21 cellular contexts compared by ENCODE assay signal in genomic region chr2:51068237-51068636, GRCh38. TPM values are rescaled to one million over a fixed set of nuclear protein-coding genes. Genes with fewer than 3 reads are reported as not detected.
"Had no signal": no experiment of that assay in that cellular context is flagged by ENCODE, and none has a peak within 500 bp of the region (broad histone marks: within the 10 kb centered on the region; RNA-seq: fewer than 3 reads in every experiment).

No MANE protein-coding gene starts in this region.

- DNase-seq: effector CD4-positive, alpha-beta T cell; foreskin melanocyte; mesendoderm; naive thymus-derived CD4-positive, alpha-beta T cell; nephron progenitor cell; stimulated activated CD4-positive, alpha-beta T cell treated with anti-CD3 and anti-CD28 coated beads, Interleukin-4, amount 100 ng/mL, for 1 hour; stimulated activated CD8-positive, alpha-beta memory T cell treated with anti-CD3 and anti-CD28 coated beads, Interleukin-4, amount 100 ng/mL, for 48 hours; upper lobe of right lung had no signal

- H3K36me3 ChIP-seq: neutrophil, right atrium auricular region, tibial nerve, upper lobe of right lung, vagina had no signal

- H2AFZ ChIP-seq: hepatocyte had no signal

- H3K4me3 ChIP-seq: coronary artery, hepatocyte, right atrium auricular region, smooth muscle cell, tibial nerve, upper lobe of right lung, vagina had no signal

- H3K27ac ChIP-seq: coronary artery, hepatocyte, neutrophil, right atrium auricular region, tibial nerve, upper lobe of right lung, vagina had no signal

- H3K4me1 ChIP-seq: right atrium auricular region, tibial nerve, upper lobe of right lung, vagina had no signal

- H3K27me3 ChIP-seq: hepatocyte, neutrophil, right atrium auricular region, tibial nerve, upper lobe of right lung, vagina had no signal

- H3K4me2 ChIP-seq: hepatocyte, smooth muscle cell had no signal

- H3K9me3 ChIP-seq: neutrophil, right atrium auricular region, tibial nerve, upper lobe of right lung, vagina had no signal

- H3K79me2 ChIP-seq: hepatocyte had no signal

- ATAC-seq: naive thymus-derived CD4-positive, alpha-beta T cell; stimulated activated effector memory CD8-positive, alpha-beta T cell treated with anti-CD3 and anti-CD28 coated beads, Interleukin-12 subunit alpha, Interleukin-12 subunit beta, amount 100 ng/mL, for 72 hours; upper lobe of right lung had no signal

RNA-seq across cellular contexts. Expression of gene NRXN1, which starts 36.3 kb away (rescaled TPM):
- total RNA-seq: dermis microvascular lymphatic vessel endothelial cell, kidney epithelial cell, lung microvascular endothelial cell, osteoblast, pulmonary artery endothelial cell had no signal
- polyA plus RNA-seq: naive thymus-derived CD4-positive, alpha-beta T cell had no signal
